10 cellular contexts compared by ENCODE assay signal in genomic region chr17:2837147-2837561, GRCh38. TPM values are rescaled to one million over a fixed set of nuclear protein-coding genes. Genes with fewer than 3 reads are reported as not detected.
DNase-seq lines count a peak whose midpoint lies in the region; ATAC-seq, FAIRE-seq and TF ChIP-seq lines count a peak whose summit lies in the region.
"Had no signal": no experiment of that assay in that cellular context is flagged by ENCODE, and none has a peak within 500 bp of the region (broad histone marks: within the 10 kb centered on the region; RNA-seq: fewer than 3 reads in every experiment).

No MANE protein-coding gene starts in this region.

- no peak for FAIRE-seq in frontal cortex (lab: Jason Lieb, UNC)

- no peaks in the 10 kb centered on the region for H3K4me1 ChIP-seq in adrenal gland (replicated peaks in 1 of 2)
- H3K4me1 ChIP-seq in SJCRH30: no peaks in the 10 kb centered on the region

- WGBS in adrenal gland, 4 donors: 62 to 79% (median 68%) methylated on average over 10 of the region's 10 CpGs

- H3K4me1 Mint-ChIP-seq in activated T-cell treated with anti-CD3 and anti-CD28 coated beads, Interleukin-2, amount 50 U/mL, for 72 hours (ENCODE audit: low read depth): peaks cover 22% of the 10 kb centered on the region

- no peaks in the 10 kb centered on the region for H3K27me3 ChIP-seq in adrenal gland
- H3K27me3 ChIP-seq in SJCRH30: no peaks in the 10 kb centered on the region
- H3K27me3 ChIP-seq: ovary had no signal

- peak; percentile 71 for ATAC-seq in GM18909 (IDR thresholded peaks at IDR 0.05; ENCODE audit: poor library complexity, unreplicated experiment)
- ATAC-seq in HG03432 (IDR thresholded peaks at IDR 0.05; ENCODE audit: unreplicated experiment): peak; percentile 74
- ATAC-seq in activated T-cell treated with anti-CD3 and anti-CD28 coated beads, Interleukin-2, amount 50 U/mL, for 72 hours (replicated peaks in 1 of 2): peak; percentile 96 to 99
- ATAC-seq: Panc1 had no signal

- H3K36me3 Mint-ChIP-seq in activated T-cell treated with anti-CD3 and anti-CD28 coated beads, Interleukin-2, amount 50 U/mL, for 72 hours (ENCODE audit: insufficient read depth in 2 of 2): no peaks in the 10 kb centered on the region

- no peak overlapping the region for H3K27ac Mint-ChIP-seq in activated T-cell treated with anti-CD3 and anti-CD28 coated beads, Interleukin-2, amount 50 U/mL, for 72 hours

- no peak overlapping the region for H3K4me3 Mint-ChIP-seq in activated T-cell treated with anti-CD3 and anti-CD28 coated beads, Interleukin-2, amount 50 U/mL, for 72 hours

- TF ChIP-seq CTCF in adrenal gland (IDR thresholded peaks at IDR 0.05): no peak

- intact Hi-C loops in adrenal gland (cut with DNase I): no loop called here

- H3K9me3 ChIP-seq in adrenal gland (replicated peaks in 1 of 3) (no peaks in the 10 kb centered on the region), SJCRH30 (replicated peaks) (no peaks in the 10 kb centered on the region)
- H3K9me3 ChIP-seq: ovary had no signal

- DNase-seq in activated T-cell treated with anti-CD3 and anti-CD28 coated beads, Interleukin-2, amount 50 U/mL, for 72 hours: peak; percentile 64 to 66
- peak in 2 of 3 donors; percentile 31 to 42 for DNase-seq in stimulated activated CD4-positive, alpha-beta T cell treated with anti-CD3 and anti-CD28 coated beads, TNF-alpha, amount 100 ng/mL, for 48 hours (ENCODE audit: low read depth in 3 of 3)
- no peak for DNase-seq in frontal cortex (ENCODE audit: low spot score in 2 of 2)
- no peak for DNase-seq in OCI-M1 (lab: John Stamatoyannopoulos, UW)
- DNase-seq in adrenal gland: no peak
- DNase-seq in SJCRH30: no peak
- DNase-seq: ovary had no signal

- no peak for TF ChIP-seq POLR2A in adrenal gland (IDR thresholded peaks at IDR 0.05)

- no peak overlapping the region for H3K4me3 ChIP-seq in adrenal gland
- no peak overlapping the region for H3K4me3 ChIP-seq in SJCRH30
- H3K4me3 ChIP-seq: ovary had no signal

- peaks cover 13% of the 10 kb centered on the region for H3K27me3 Mint-ChIP-seq in activated T-cell treated with anti-CD3 and anti-CD28 coated beads, Interleukin-2, amount 50 U/mL, for 72 hours (ENCODE audit: low read depth)

- no peaks in the 10 kb centered on the region for H3K9me3 Mint-ChIP-seq in activated T-cell treated with anti-CD3 and anti-CD28 coated beads, Interleukin-2, amount 50 U/mL, for 72 hours

- H3K36me3 ChIP-seq in adrenal gland (replicated peaks in 1 of 2) (no peaks in the 10 kb centered on the region), SJCRH30 (no peaks in the 10 kb centered on the region)
- H3K36me3 ChIP-seq: ovary had no signal

- H3K27ac ChIP-seq in adrenal gland (no peak overlapping the region), SJCRH30 (no peak overlapping the region)
- H3K27ac ChIP-seq: ovary had no signal

RNA-seq across cellular contexts. Expression of gene RAP1GAP2, which starts 40.9 kb away (rescaled TPM):
- 1 to 10 TPM in 1 of 2 donors, under 1 TPM in 1; 0.50 to 3.1 TPM for total RNA-seq in activated T-cell treated with anti-CD3 and anti-CD28 coated beads, Interleukin-2, amount 50 U/mL, for 72 hours
- 25.3 TPM for total RNA-seq in frontal cortex
- total RNA-seq in adrenal gland: 10 to 100 TPM in 1 of 8 donors, 1 to 10 TPM in 7; 4.9 to 20.4 (median 6.9) TPM
- polyA plus RNA-seq in adrenal gland: 10 to 100 TPM in 2 of 3 donors, 1 to 10 TPM in 1; 5.4 to 15.5 (median 15.1) TPM
- 6.0 and 7.4 TPM in 2 replicates for total RNA-seq in SJCRH30 (2014; rRNA removed; shearing (Covaris generic))

Comparison
In these comparisons a context has a peak if more than half of its experiments do, and no peak if none do; other contexts are left out.
1. DNase-seq: peak in activated T-cell treated with anti-CD3 and anti-CD28 coated beads, Interleukin-2, amount 50 U/mL, for 72 hours (2 of 2) and stimulated activated CD4-positive, alpha-beta T cell treated with anti-CD3 and anti-CD28 coated beads, TNF-alpha, amount 100 ng/mL, for 48 hours (2 of 3); none in frontal cortex (0 of 2), OCI-M1 (single experiment), adrenal gland (0 of 7) and SJCRH30 (0 of 2).
2. Peak in every context shown above with its lines, with median percentiles within 50 percentile points of each other: ATAC-seq.